22 cellular contexts compared by ENCODE assay signal in the genomic region with DNA sequence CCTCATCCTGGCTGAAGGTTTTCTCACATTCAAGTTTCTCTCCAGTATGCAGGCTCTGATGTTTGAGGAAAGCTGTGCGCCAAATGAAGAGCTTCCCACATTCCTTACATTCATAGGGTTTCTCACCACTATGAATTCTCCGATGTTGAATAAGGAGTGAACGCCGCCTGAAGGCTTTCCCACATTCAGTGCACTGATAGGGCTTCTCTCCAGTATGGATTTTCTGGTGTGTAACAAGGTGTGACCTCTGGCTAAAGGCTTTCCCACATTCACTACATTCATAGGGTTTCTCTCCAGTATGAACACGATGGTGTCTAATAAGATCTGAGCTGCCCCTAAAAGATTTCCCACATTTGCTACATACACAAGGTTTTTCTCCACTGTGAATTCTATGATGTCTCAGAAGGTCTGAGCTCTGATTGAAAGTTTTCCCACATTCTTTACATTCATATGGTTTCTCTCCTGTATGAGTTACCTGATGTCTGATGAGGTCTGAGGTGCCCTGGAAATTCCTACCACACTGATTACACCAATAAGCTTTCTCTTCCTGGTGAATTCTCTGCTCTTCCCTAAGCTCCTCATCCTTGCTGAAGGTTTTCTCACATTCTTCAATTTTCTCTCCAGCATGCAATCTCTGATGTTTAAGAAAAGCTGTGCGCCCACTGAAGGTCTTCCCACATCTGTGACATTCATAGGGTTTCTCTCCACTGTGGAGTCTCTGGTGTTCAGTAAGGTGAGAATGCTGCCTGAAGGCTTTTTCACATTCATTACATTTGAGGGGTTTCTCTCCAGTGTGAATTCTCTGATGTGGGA. TPM values are rescaled to one million over a fixed set of nuclear protein-coding genes. Genes with fewer than 3 reads are reported as not detected.
A peak's percentile ranks its signal among the peaks of the same experiment; 100 is the strongest.
DNase-seq lines count a peak whose midpoint lies in the region; ATAC-seq and TF ChIP-seq lines count a peak whose summit lies in the region.
"Had no signal": no experiment of that assay in that cellular context is flagged by ENCODE, and none has a peak within 500 bp of the region (broad histone marks: within the 10 kb centered on the region; RNA-seq: fewer than 3 reads in every experiment).

No MANE protein-coding gene starts in this region.

- no peak for ATAC-seq in natural killer cell treated with Interleukin-12 subunit alpha and Interleukin-12 subunit beta and Interleukin-15 and Interleukin-18, amount 100 ng/mL, for 72 hours
- no peak for ATAC-seq in HG03342 (IDR thresholded peaks at IDR 0.05; ENCODE audit: unreplicated experiment)
- no peak for ATAC-seq in GM21786 (IDR thresholded peaks at IDR 0.05; ENCODE audit: unreplicated experiment)
- ATAC-seq: activated CD4-positive, CD25-positive, alpha-beta regulatory T cell treated with anti-CD3 and anti-CD28 coated beads, Interleukin-2, amount 50 U/mL, for 24 hours; esophagus mucosa; right lobe of liver had no signal

- peaks cover 4 to 27% (median 11%) of the 10 kb centered on the region in 3 donors for H3K4me1 Mint-ChIP-seq in CD8-positive, alpha-beta memory T cell
- H3K4me1 Mint-ChIP-seq in IgD-negative memory B cell: peaks cover 0 to 4% (median 0%) of the 10 kb centered on the region in 3 donors
- no peaks in the 10 kb centered on the region for H3K4me1 Mint-ChIP-seq in endothelial cell (ENCODE audit: unreplicated experiment)
- H3K4me1 Mint-ChIP-seq in natural killer cell treated with Interleukin-12 subunit alpha and Interleukin-12 subunit beta and Interleukin-15 and Interleukin-18, amount 100 ng/mL, for 72 hours (ENCODE audit: low read depth in 2 of 2): peaks cover 29 to 31% of the 10 kb centered on the region in 2 donors
- H3K4me1 Mint-ChIP-seq: nephron had no signal

- CTCF ChIA-PET in CD8-positive, alpha-beta memory T cell (lab: Charles Lee): interaction anchor here (0.9 kb wide), 1 partner anchor 8 kb away, joined by 3 read pairs; a partner anchor contains a TSS

- POLR2A ChIA-PET in CD8-positive, alpha-beta memory T cell (lab: Charles Lee): interaction anchor here (1.1 kb wide), 1 partner anchor 9 kb away, joined by 4 read pairs; a partner anchor contains a TSS

- intact Hi-C loops in uterus (cut with DNase I; ENCODE audit: low total_unique reads): no loop called here

- H3K4me3 Mint-ChIP-seq in CD8-positive, alpha-beta memory T cell: peak overlapping the region in 1 of 7 donors; percentile 6
- H3K4me3 Mint-ChIP-seq in IgD-negative memory B cell (peak overlapping the region in 1 of 4 donors; percentile 55), endothelial cell (ENCODE audit: unreplicated experiment) (peak overlapping the region; percentile 78)
- peak overlapping the region; percentile 39 for H3K4me3 Mint-ChIP-seq in natural killer cell treated with Interleukin-12 subunit alpha and Interleukin-12 subunit beta and Interleukin-15 and Interleukin-18, amount 100 ng/mL, for 72 hours
- H3K4me3 Mint-ChIP-seq: activated T-cell treated with anti-CD3 and anti-CD28 coated beads, Interleukin-2, amount 50 U/mL, for 24 hours; nephron had no signal

- H3K27me3 Mint-ChIP-seq in CD8-positive, alpha-beta memory T cell: no peaks in the 10 kb centered on the region
- H3K27me3 Mint-ChIP-seq in IgD-negative memory B cell (no peaks in the 10 kb centered on the region), endothelial cell (ENCODE audit: unreplicated experiment) (peaks cover 17% of the 10 kb centered on the region)
- H3K27me3 Mint-ChIP-seq in natural killer cell treated with Interleukin-12 subunit alpha and Interleukin-12 subunit beta and Interleukin-15 and Interleukin-18, amount 100 ng/mL, for 72 hours: no peaks in the 10 kb centered on the region
- H3K27me3 Mint-ChIP-seq: activated T-cell treated with anti-CD3 and anti-CD28 coated beads, Interleukin-2, amount 50 U/mL, for 24 hours had no signal

- peak overlapping the region; percentile 0 for H3K4me3 ChIP-seq in CD8-positive, alpha-beta memory T cell (ENCODE audit: low read length)
- no peak overlapping the region for H3K4me3 ChIP-seq in uterus
- H3K4me3 ChIP-seq: right lobe of liver, suprapubic skin had no signal

- no peak for TF ChIP-seq POLR2A in uterus (IDR thresholded peaks at IDR 0.05)

- H3K36me3 ChIP-seq in CD8-positive, alpha-beta memory T cell (ENCODE audit: insufficient read depth, low read length): no peaks in the 10 kb centered on the region
- H3K36me3 ChIP-seq in uterus: no peaks in the 10 kb centered on the region

- no peaks in the 10 kb centered on the region for H3K4me1 ChIP-seq in CD8-positive, alpha-beta memory T cell (ENCODE audit: insufficient read depth, low read length)
- H3K4me1 ChIP-seq in uterus: no peaks in the 10 kb centered on the region
- H3K4me1 ChIP-seq: right lobe of liver, suprapubic skin had no signal

- peaks cover 73% of the 10 kb centered on the region for H3K9me3 ChIP-seq in CD8-positive, alpha-beta memory T cell (ENCODE audit: low read length)
- H3K9me3 ChIP-seq in uterus: peaks cover 4 to 96% of the 10 kb centered on the region in 2 donors

- peak overlapping the region in 1 of 8 donors; percentile 23 for H3K27ac Mint-ChIP-seq in CD8-positive, alpha-beta memory T cell
- H3K27ac Mint-ChIP-seq in IgD-negative memory B cell (peak overlapping the region in 2 of 3 donors; percentile 54 to 86), endothelial cell (ENCODE audit: unreplicated experiment) (no peak overlapping the region)
- peak overlapping the region in 1 of 2 donors; percentile 33 for H3K27ac Mint-ChIP-seq in natural killer cell treated with Interleukin-12 subunit alpha and Interleukin-12 subunit beta and Interleukin-15 and Interleukin-18, amount 100 ng/mL, for 72 hours
- H3K27ac Mint-ChIP-seq: activated T-cell treated with anti-CD3 and anti-CD28 coated beads, Interleukin-2, amount 50 U/mL, for 24 hours; nephron had no signal

- H3K9me3 Mint-ChIP-seq in CD8-positive, alpha-beta memory T cell: peaks cover 45 to 93% (median 89%) of the 10 kb centered on the region in 5 donors
- H3K9me3 Mint-ChIP-seq in IgD-negative memory B cell (peaks cover 11 to 50% (median 37%) of the 10 kb centered on the region in 3 donors), endothelial cell (ENCODE audit: unreplicated experiment) (peaks cover 62% of the 10 kb centered on the region)
- peaks cover 29% of the 10 kb centered on the region for H3K9me3 Mint-ChIP-seq in natural killer cell treated with Interleukin-12 subunit alpha and Interleukin-12 subunit beta and Interleukin-15 and Interleukin-18, amount 100 ng/mL, for 72 hours

- peaks cover 16 to 65% (median 54%) of the 10 kb centered on the region in 3 donors for H3K36me3 Mint-ChIP-seq in CD8-positive, alpha-beta memory T cell
- H3K36me3 Mint-ChIP-seq in IgD-negative memory B cell: peaks cover 21% of the 10 kb centered on the region
- peaks cover 75% of the 10 kb centered on the region for H3K36me3 Mint-ChIP-seq in endothelial cell (ENCODE audit: low read depth, unreplicated experiment)
- H3K36me3 Mint-ChIP-seq in natural killer cell treated with Interleukin-12 subunit alpha and Interleukin-12 subunit beta and Interleukin-15 and Interleukin-18, amount 100 ng/mL, for 72 hours: peaks cover 61% of the 10 kb centered on the region

- TF ChIP-seq CTCF in endothelial cell (IDR thresholded peaks at IDR 0.05; ENCODE audit: unreplicated experiment) (no peak), uterus (IDR thresholded peaks at IDR 0.05) (no peak)

- no peak for DNase-seq in CD8-positive, alpha-beta memory T cell
- DNase-seq in endothelial cell (ENCODE audit: low spot score) (no peak), uterus (no peak)
- DNase-seq in natural killer cell treated with Interleukin-12 subunit alpha and Interleukin-12 subunit beta and Interleukin-15 and Interleukin-18, amount 100 ng/mL, for 72 hours (ENCODE audit: low spot score): no peak
- DNase-seq: activated naive CD4-positive, alpha-beta T cell; activated T-cell treated with anti-CD3 and anti-CD28 coated beads, Interleukin-2, amount 50 U/mL, for 24 hours; DMS79 treated with DMSO at 0.1 percent for 48 hours; hippocampal formation; NCI-H1092; NCI-H187 treated with DMSO at 0.1 percent for 48 hours; NCI-H774; right lobe of liver; stimulated activated CD4-positive, alpha-beta T cell treated with anti-CD3 and anti-CD28 coated beads, Interleukin-15, amount 100 ng/mL, for 24 hours had no signal

- H3K27ac ChIP-seq in CD8-positive, alpha-beta memory T cell (ENCODE audit: low read depth, low read length): no peak overlapping the region
- no peak overlapping the region for H3K27ac ChIP-seq in uterus
- H3K27ac ChIP-seq: right lobe of liver, suprapubic skin had no signal

- H3K27me3 ChIP-seq in CD8-positive, alpha-beta memory T cell (ENCODE audit: insufficient read depth, low read length, poor library complexity, severe bottlenecking): no peaks in the 10 kb centered on the region
- H3K27me3 ChIP-seq in uterus: no peaks in the 10 kb centered on the region
- H3K27me3 ChIP-seq: right lobe of liver, suprapubic skin had no signal

RNA-seq across cellular contexts. Expression of a gene that starts 8.9 kb away (rescaled TPM):
- 10 to 100 TPM; 11.7 to 14.9 TPM for total RNA-seq in CD8-positive, alpha-beta memory T cell
- polyA plus RNA-seq in CD8-positive, alpha-beta memory T cell: 1.2 TPM
- 2.1 TPM for polyA plus RNA-seq in IgD-negative memory B cell
- total RNA-seq in endothelial cell (ENCODE audit: unreplicated experiment) (11.6 TPM), uterus (10 to 100 TPM in 3 of 4 donors, 1 to 10 TPM in 1; 7.9 to 43.3 (median 14.3) TPM)
- 10 to 100 TPM in 1 of 2 donors, 1 to 10 TPM in 1; 9.8 to 19.7 TPM for total RNA-seq in natural killer cell treated with Interleukin-12 subunit alpha and Interleukin-12 subunit beta and Interleukin-15 and Interleukin-18, amount 100 ng/mL, for 72 hours

RNA-seq across cellular contexts. Expression of a gene that starts 51.9 kb away (rescaled TPM):
- under 1 TPM; 0.22 TPM for total RNA-seq in CD8-positive, alpha-beta memory T cell
- polyA plus RNA-seq in CD8-positive, alpha-beta memory T cell: 0.81 TPM
- 325 TPM for polyA plus RNA-seq in IgD-negative memory B cell
- not detected for total RNA-seq in endothelial cell (ENCODE audit: unreplicated experiment)
- total RNA-seq in natural killer cell treated with Interleukin-12 subunit alpha and Interleukin-12 subunit beta and Interleukin-15 and Interleukin-18, amount 100 ng/mL, for 72 hours: under 1 TPM in 1 of 2 donors, not detected in 1; 0.17 TPM
- under 1 TPM in 2 of 4 donors, not detected in 2; 0.62 to 0.91 TPM for total RNA-seq in uterus
- total RNA-seq: kidney epithelial cell, lung microvascular endothelial cell, suprapubic skin had no signal
